ENCODE assay signal across 19 cellular contexts in the genomic region with DNA sequence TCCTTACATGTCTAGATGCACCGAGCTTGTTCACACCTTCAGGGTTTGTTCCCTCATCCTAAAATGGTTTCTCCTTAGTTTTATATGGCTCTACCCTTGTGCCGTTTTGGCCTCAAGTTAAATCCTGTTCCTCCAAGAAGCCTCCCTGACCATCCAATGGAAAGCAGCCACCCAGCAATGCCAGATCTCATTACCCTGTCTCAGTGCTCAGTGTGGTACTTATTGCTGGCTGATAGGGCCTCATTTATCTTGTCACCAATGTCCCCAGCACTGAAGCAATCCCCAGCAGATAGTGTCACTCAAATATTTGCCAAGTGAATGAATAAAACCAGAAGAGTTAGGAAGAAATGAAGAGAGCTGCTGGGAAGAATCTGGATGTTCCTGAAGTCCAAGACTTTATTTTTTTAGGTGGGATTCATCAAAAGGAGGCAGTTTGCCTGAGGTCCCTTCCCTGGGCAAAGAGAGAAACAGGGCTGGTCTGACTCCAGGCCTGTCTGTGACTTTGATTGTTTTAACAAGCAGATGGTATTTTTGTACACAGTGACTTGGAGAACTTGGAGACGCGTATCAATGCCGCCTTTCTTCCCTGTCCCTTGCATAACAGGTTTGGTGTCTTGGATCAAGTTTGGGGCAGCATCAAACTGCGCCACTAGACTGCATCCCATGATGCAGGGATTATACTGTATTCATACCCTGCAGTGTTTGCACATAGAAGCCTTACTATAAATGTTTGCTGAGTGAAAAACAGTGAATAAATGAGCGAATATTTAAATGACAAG.
DNase-seq lines count a peak whose midpoint lies in the region; ATAC-seq, FAIRE-seq and TF ChIP-seq lines count a peak whose summit lies in the region.
"Had no signal": no experiment of that assay in that cellular context is flagged by ENCODE, and none has a peak within 500 bp of the region (broad histone marks: within the 10 kb centered on the region; RNA-seq: fewer than 3 reads in every experiment).

No MANE protein-coding gene starts in this region.

- POLR2A ChIA-PET in IMR-90 (lab: Charles Lee; ENCODE audit: unreplicated experiment) (no interaction called here), T-cell (lab: Charles Lee) (no interaction called here)

- H2BK15ac ChIP-seq in IMR-90 (ENCODE audit: low read depth, low read length), result no peak overlapping the region; the same call in 2 of the 3 replicates

- H4K5ac ChIP-seq in IMR-90 (ENCODE audit: low read depth, low read length), result no peak overlapping the region

- no peak overlapping the region for H2BK5ac ChIP-seq in IMR-90 (ENCODE audit: low read depth, low read length, poor library complexity, severe bottlenecking)

- no peak overlapping the region for H3K4me2 ChIP-seq in IMR-90 (ENCODE audit: low read depth, low read length)
- no peak overlapping the region for H3K4me2 ChIP-seq in osteoblast (ENCODE audit: insufficient read depth, low read length)
- H3K4me2 ChIP-seq: GM23338 had no signal

- H3K27ac ChIP-seq in IMR-90 (ENCODE audit: insufficient read depth, low read length) (no peak overlapping the region), VCaP (peak overlapping the region; percentile 72), heart right ventricle (peak overlapping the region; percentile 36 to 85 (median 76)), right cardiac atrium (ENCODE audit: low read length) (peak overlapping the region; percentile 89), osteoblast (ENCODE audit: low read depth, low read length) (no peak overlapping the region)

- H3K79me2 ChIP-seq in osteoblast (ENCODE audit: insufficient read depth, low read length), result no peaks in the 10 kb centered on the region

- H4K20me1 ChIP-seq in IMR-90 (ENCODE audit: insufficient read depth, low read length) (no peaks in the 10 kb centered on the region), osteoblast (ENCODE audit: insufficient read depth, low read length) (no peaks in the 10 kb centered on the region)

- peaks cover 0 to 6% of the 10 kb centered on the region in 2 experiments; a peak in 2 of 4 replicates for H3K79me1 ChIP-seq in IMR-90 (ENCODE audit: low read depth in 1 of 2, low read length in 2 of 2)

- dilution Hi-C loops in IMR-90 (cut with HindIII; ENCODE audit: low sequenced_read_pairs, unreplicated experiment), result no loop called here

- CTCF ChIA-PET in IMR-90 (lab: Yijun Ruan, JAX), result no interaction called here
- CTCF ChIA-PET in T-cell (lab: Charles Lee), result no interaction called here

- peaks cover 6% of the 10 kb centered on the region for H3K36me3 Mint-ChIP-seq in T-cell

- H2BK20ac ChIP-seq in IMR-90 (ENCODE audit: low read depth, low read length), result peak overlapping the region; percentile 17; the same call in 1 of the 2 replicates

- 0 out of 2 replicates have a peak overlapping the region, but pooled peaks have one; percentile 18 for H2AK5ac ChIP-seq in IMR-90 (ENCODE audit: low read depth, low read length)

- no peak overlapping the region for H4K8ac ChIP-seq in IMR-90 (ENCODE audit: low read depth in 2 of 2, low read length in 2 of 2)

- H3K9me3 ChIP-seq in IMR-90 (ENCODE audit: control insufficient read depth, insufficient read depth, low read length) (no peaks in the 10 kb centered on the region), heart right ventricle (no peaks in the 10 kb centered on the region), right cardiac atrium (ENCODE audit: control insufficient read depth, low read length) (no peaks in the 10 kb centered on the region), osteoblast (ENCODE audit: low read depth, low read length) (no peaks in the 10 kb centered on the region)

- H3K56ac ChIP-seq in IMR-90 (ENCODE audit: extremely low read depth, insufficient read depth, low read length), result no peak overlapping the region

- no peak overlapping the region for H2BK120ac ChIP-seq in IMR-90 (ENCODE audit: low read depth, low read length)

- no peak overlapping the region for H3K18ac ChIP-seq in IMR-90 (ENCODE audit: low read depth, low read length)

- no peak for TF ChIP-seq POLR2A in IMR-90 (IDR thresholded peaks at IDR 0.05; ENCODE audit: low read depth, low read length)

- DNase-seq in IMR-90 (no peak), heart right ventricle (peak in 1 of 2 donors; percentile 43), right cardiac atrium (no peak), NCI-H1105 (lab: John Stamatoyannopoulos, UW) (no peak), T-cell (no peak), osteoblast (ENCODE audit: insufficient read length, low spot score, missing footprints) (no peak), GM19239 (ENCODE audit: insufficient read length, low spot score) (no peak)
- DNase-seq: C1 segment of cervical spinal cord; Calu3; CD4-positive, alpha-beta T cell; DMS 273 treated with DMSO at 0.1 percent for 48 hours; DMS79; H7 had no signal

- no peaks in the 10 kb centered on the region for H3K27me3 Mint-ChIP-seq in T-cell
- H3K27me3 Mint-ChIP-seq: B cell; CD4-positive, alpha-beta T cell had no signal

- H3K14ac ChIP-seq in IMR-90 (replicated peaks; ENCODE audit: low read depth, low read length), result no peak overlapping the region

- H3K4me1 ChIP-seq in IMR-90 (ENCODE audit: control insufficient read depth, insufficient read depth, low read length) (peaks cover 11% of the 10 kb centered on the region), heart right ventricle (peaks cover 6 to 55% (median 17%) of the 10 kb centered on the region in 9 donors), right cardiac atrium (ENCODE audit: control insufficient read depth, insufficient read depth, low read length) (peaks cover 4% of the 10 kb centered on the region), osteoblast (ENCODE audit: insufficient read depth, low read length) (peaks cover 8% of the 10 kb centered on the region)

- H3K27me3 ChIP-seq in IMR-90 (ENCODE audit: control insufficient read depth, insufficient read depth, low read length), result no peaks in the 10 kb centered on the region
- H3K27me3 ChIP-seq in heart right ventricle, result no peaks in the 10 kb centered on the region
- no peaks in the 10 kb centered on the region for H3K27me3 ChIP-seq in right cardiac atrium (ENCODE audit: control insufficient read depth, insufficient read depth)
- H3K27me3 ChIP-seq in osteoblast (ENCODE audit: insufficient read depth, low read length), result no peaks in the 10 kb centered on the region

- H3K27ac Mint-ChIP-seq in T-cell, result no peak overlapping the region
- H3K27ac Mint-ChIP-seq: B cell; CD4-positive, alpha-beta T cell; GM23338 had no signal

- in situ Hi-C loops in IMR-90 (cut with MboI; ENCODE audit: low sequenced_read_pairs), result no loop called here

- no peak for TF ChIP-seq RAD21 in IMR-90 (IDR thresholded peaks at IDR 0.05; ENCODE audit: low read length)

- no peak overlapping the region for H3K23ac ChIP-seq in IMR-90 (ENCODE audit: low read depth, low read length)

- no peak overlapping the region for H2AK9ac ChIP-seq in IMR-90 (replicated peaks; ENCODE audit: low read depth, low read length, poor library complexity)

- no peak overlapping the region for H4K91ac ChIP-seq in IMR-90 (ENCODE audit: insufficient read depth, low read depth, low read length)

- TF ChIP-seq CTCF in IMR-90 (conservative IDR thresholded peaks at IDR 0.05; ENCODE audit: low read depth, low read length), result no peak
- TF ChIP-seq CTCF in VCaP (conservative IDR thresholded peaks at IDR 0.05), result no peak
- no peak for TF ChIP-seq CTCF in heart right ventricle (IDR thresholded peaks at IDR 0.05)
- no peak for TF ChIP-seq CTCF in osteoblast (IDR thresholded peaks at IDR 0.05; ENCODE audit: extremely low read depth, low read depth, low read length)

- peaks cover 21 to 41% (median 22%) of the 10 kb centered on the region in 3 donors for H3K4me1 Mint-ChIP-seq in T-cell

- H3K4me3 ChIP-seq in IMR-90 (ENCODE audit: insufficient read depth, low read depth, low read length) (no peak overlapping the region), heart right ventricle (peak overlapping the region; percentile 37 to 62 (median 51)), right cardiac atrium (ENCODE audit: low read length) (peak overlapping the region; percentile 73), osteoblast (ENCODE audit: insufficient read depth, low read length) (no peak overlapping the region)
- H3K4me3 ChIP-seq: GM12878, GM23338 had no signal

- intact Hi-C loops in IMR-90 (cut with micrococcal nuclease) (no loop called here), heart right ventricle (cut with DNase I) (loop anchor here in 1 of 10 donors (2.0 kb wide), 1 partner anchor 29 kb away; no protein-coding TSS in a partner anchor), right cardiac atrium (cut with DNase I) (loop anchor here in 1 of 4 donors (10.0 kb wide), 1 partner anchor 93 kb away; no protein-coding TSS in a partner anchor)

- BruUV-seq in IMR-90 (replicated peaks; lab: Mats Ljungman, UMichigan), result no TSS peak

- ATAC-seq in IMR-90 (ENCODE audit: low read depth), result no peak
- peak in 7 of 8 donors; percentile 51 to 78 (median 71) for ATAC-seq in heart right ventricle
- peak; percentile 71 to 72 for ATAC-seq in right cardiac atrium
- ATAC-seq in T-cell (replicated peaks in 1 of 4), result no peak
- ATAC-seq: GM12878, GM23338 had no signal

- no peak overlapping the region for H2AFZ ChIP-seq in IMR-90 (replicated peaks; ENCODE audit: low read length, poor library complexity)
- H2AFZ ChIP-seq in osteoblast (ENCODE audit: low read length), result no peak overlapping the region
- H2AFZ ChIP-seq: GM23338 had no signal

- H3K36me3 ChIP-seq in IMR-90 (ENCODE audit: control insufficient read depth, insufficient read depth, low read length), result no peaks in the 10 kb centered on the region; the same call in 1 of the 2 replicates
- no peaks in the 10 kb centered on the region for H3K36me3 ChIP-seq in heart right ventricle
- no peaks in the 10 kb centered on the region for H3K36me3 ChIP-seq in osteoblast (ENCODE audit: insufficient read depth, low read length)

- peak overlapping the region; percentile 15; the same call in 1 of the 2 replicates for H3K4ac ChIP-seq in IMR-90 (ENCODE audit: low read depth, low read length)

- WGBS in IMR-90 (ENCODE audit: extremely low coverage in 2 of 2, insufficient read length in 1 of 2), 2 experiments, result 100% methylated on average over 1 of the region's 7 CpGs; no CpG with 5 or more reads in 1 of the 2 experiments
- WGBS in heart right ventricle, 2 donors, result 56 to 72% methylated on average over 7 of the region's 7 CpGs
- 72% methylated on average over 7 of the region's 7 CpGs for whole genome bisulfite sequencing in right cardiac atrium

- H3K9me3 Mint-ChIP-seq in T-cell, result no peaks in the 10 kb centered on the region
- H3K9me3 Mint-ChIP-seq: CD4-positive, alpha-beta T cell; GM23338 had no signal

- H3K9ac ChIP-seq in IMR-90 (ENCODE audit: low read depth, low read length), result no peak overlapping the region

- peaks cover 17% of the 10 kb centered on the region for H3K9me1 ChIP-seq in IMR-90 (ENCODE audit: insufficient read depth, low read length)

- no peak for FAIRE-seq in GM19239 (lab: Jason Lieb, UNC)
- FAIRE-seq: A204.1, GM12878, GM18507 had no signal

- no peak overlapping the region for H3K4me3 Mint-ChIP-seq in T-cell
- H3K4me3 Mint-ChIP-seq: B cell; CD4-positive, alpha-beta T cell; GM23338 had no signal

TF ChIP-seq in IMR-90, 13 proteins besides CTCF, POLR2A, EP300 and RAD21 (continues in another document):
- no peak for TF ChIP-seq RFX5 (IDR thresholded peaks at IDR 0.05; ENCODE audit: low read depth, low read length)
- TF ChIP-seq SMC3 (IDR thresholded peaks at IDR 0.05; ENCODE audit: low read depth, low read length), result no peak
- TF ChIP-seq MAFK (IDR thresholded peaks at IDR 0.05; ENCODE audit: low read depth, low read length), result no peak
- no peak for TF ChIP-seq MXI1 (IDR thresholded peaks at IDR 0.05; ENCODE audit: borderline replicate concordance, low read depth, low read length)

Comparison
In these comparisons a context has a peak if more than half of its experiments do, and no peak if none do; other contexts are left out.
1. ATAC-seq: peak in heart right ventricle (7 of 8) and right cardiac atrium (2 of 2); none in IMR-90 (single experiment) and T-cell (0 of 4).
2. H3K27ac ChIP-seq: peak in VCaP (single experiment), heart right ventricle (10 of 10) and right cardiac atrium (single experiment); none in IMR-90 (single experiment) and osteoblast (single experiment).
3. H3K4me3 ChIP-seq: peak in heart right ventricle (10 of 10) and right cardiac atrium (single experiment); none in IMR-90 (single experiment) and osteoblast (single experiment).